ENCODE assay signal across 24 cellular contexts in genomic region chr7:149166630-149167352, GRCh38.
"Had no signal": no experiment of that assay in that cellular context is flagged by ENCODE, and none has a peak within 500 bp of the region (broad histone marks: within the 10 kb centered on the region; RNA-seq: fewer than 3 reads in every experiment).

No MANE protein-coding gene starts in this region.

- ATAC-seq: left lung; naive thymus-derived CD8-positive, alpha-beta T cell; sciatic nerve; stimulated activated memory B cell treated with anti-CD40 and anti-IgM and Interleukin-4, amounts not matched to agents 10 μg/mL and 1 μg/mL and 100 μg/mL, for 72 hours had no signal

- H3K9me3 Mint-ChIP-seq: activated B cell treated with CpG ODN at 0.5 μM for 24 hours; activated naive CD4-positive, alpha-beta T cell treated with anti-CD3 and anti-CD28 coated beads, Interleukin-2, amount 50 U/mL, for 72 hours; endodermal cell; naive thymus-derived CD8-positive, alpha-beta T cell; neural progenitor cell; stimulated activated memory B cell treated with anti-CD40 and anti-IgM and Interleukin-4, amounts not matched to agents 10 μg/mL and 1 μg/mL and 100 μg/mL, for 72 hours had no signal

- H3K4me1 Mint-ChIP-seq: activated B cell treated with CpG ODN at 0.5 μM for 24 hours; endodermal cell; stimulated activated memory B cell treated with anti-CD40 and anti-IgM and Interleukin-4, amounts not matched to agents 10 μg/mL and 1 μg/mL and 100 μg/mL, for 72 hours had no signal

- H2AFZ ChIP-seq: neural progenitor cell had no signal

- H3K27ac ChIP-seq: left lung, neural progenitor cell, testis, vagina had no signal

- H3K27me3 Mint-ChIP-seq: activated B cell treated with CpG ODN at 0.5 μM for 24 hours; naive thymus-derived CD8-positive, alpha-beta T cell; stimulated activated memory B cell treated with anti-CD40 and anti-IgM and Interleukin-4, amounts not matched to agents 10 μg/mL and 1 μg/mL and 100 μg/mL, for 72 hours had no signal

- H3K4me3 Mint-ChIP-seq: activated B cell treated with CpG ODN at 0.5 μM for 24 hours; endodermal cell; naive thymus-derived CD8-positive, alpha-beta T cell; neural progenitor cell; stimulated activated memory B cell treated with anti-CD40 and anti-IgM and Interleukin-4, amounts not matched to agents 10 μg/mL and 1 μg/mL and 100 μg/mL, for 72 hours had no signal

- H3K27ac Mint-ChIP-seq: activated B cell treated with CpG ODN at 0.5 μM for 24 hours; endodermal cell; neural progenitor cell; stimulated activated memory B cell treated with anti-CD40 and anti-IgM and Interleukin-4, amounts not matched to agents 10 μg/mL and 1 μg/mL and 100 μg/mL, for 72 hours had no signal

- H3K4me2 ChIP-seq: neural progenitor cell had no signal

- H3K9ac ChIP-seq: neural progenitor cell had no signal

- H3K4me3 ChIP-seq: left lung, lung, neural progenitor cell, testis, vagina had no signal

- H3K9me3 ChIP-seq: left lung, testis, vagina had no signal

- DNase-seq: activated B cell treated with CpG ODN at 0.5 μM for 24 hours; activated CD4-positive, alpha-beta T cell treated with anti-CD3 and anti-CD28 coated beads for 48 hours; activated CD8-positive, alpha-beta memory T cell treated with anti-CD3 and anti-CD28 coated beads for 24 hours; activated CD8-positive, alpha-beta memory T cell treated with anti-CD3 and anti-CD28 coated beads, Interleukin-2, amount 50 U/mL, for 4 hours; activated gamma-delta T cell; amygdala; cortex of kidney; endodermal cell; foreskin fibroblast; kidney glomerular epithelial cell; left lung; naive thymus-derived CD8-positive, alpha-beta T cell; posterior cingulate gyrus; small intestine; stimulated activated CD4-positive, alpha-beta T cell treated with anti-CD3 and anti-CD28 coated beads, Interleukin-2, amount 100 ng/mL, for 24 hours; T-helper 9 cell; testis; trophoblast cell had no signal

- H3K36me3 Mint-ChIP-seq: activated naive CD4-positive, alpha-beta T cell treated with anti-CD3 and anti-CD28 coated beads, Interleukin-2, amount 50 U/mL, for 72 hours had no signal

- H3K27me3 ChIP-seq: left lung, neural progenitor cell, testis, vagina had no signal

- FAIRE-seq: small intestine had no signal

- H3K4me1 ChIP-seq: left lung, neural progenitor cell, testis, vagina had no signal

- H3K36me3 ChIP-seq: neural progenitor cell had no signal
